In genomic region chr2:171161425-171162289, GRCh38 we compare ENCODE assay signal across 1 cellular context.
TF ChIP-seq lines count a peak whose summit lies in the region.

No MANE protein-coding gene starts in this region.

TF ChIP-seq in K562, 482 proteins besides CTCF, POLR2A, EP300 and RAD21 (continued from another document):
- peak; percentile 13; the same call in 1 of the 2 replicates for TF ChIP-seq ZBTB2 (IDR thresholded peaks at IDR 0.05)
- TF ChIP-seq KHSRP (IDR thresholded peaks at IDR 0.05): no peak
- TF ChIP-seq NR1H2 (CRISPR knock-in tag; IDR thresholded peaks at IDR 0.05): no peak
- TF ChIP-seq NCOA2 (IDR thresholded peaks at IDR 0.05; ENCODE audit: partially characterized antibody in 2 of 2): peak in 1 of 2 experiments; percentile 32
- no peak for TF ChIP-seq ARID3B (CRISPR knock-in tag; IDR thresholded peaks at IDR 0.05; ENCODE audit: borderline replicate concordance)
- TF ChIP-seq FOXM1 (IDR thresholded peaks at IDR 0.05; ENCODE audit: low read depth): no peak
- no peak for TF ChIP-seq FOXM1 (CRISPR knock-in tag; IDR thresholded peaks at IDR 0.05; ENCODE audit: low read depth)
- TF ChIP-seq BRF1 (IDR thresholded peaks at IDR 0.05; ENCODE audit: borderline replicate concordance, extremely low read depth, insufficient read length): no peak
- TF ChIP-seq TFAP4 (CRISPR knock-in tag; IDR thresholded peaks at IDR 0.05; ENCODE audit: borderline replicate concordance): no peak
- TF ChIP-seq THAP7 (CRISPR knock-in tag; IDR thresholded peaks at IDR 0.05): no peak
- no peak for TF ChIP-seq PRPF4 (IDR thresholded peaks at IDR 0.05; ENCODE audit: insufficient read depth, low read depth, low read length, poor library complexity, severe bottlenecking)
- peak; percentile 77 for TF ChIP-seq MIER1 (IDR thresholded peaks at IDR 0.05; ENCODE audit: low read depth)
- no peak for TF ChIP-seq TAF1 (IDR thresholded peaks at IDR 0.05; ENCODE audit: control insufficient read depth, extremely low read depth, insufficient read depth, low read length, severe bottlenecking)
- peak; percentile 57; the same call in 1 of the 2 replicates for TF ChIP-seq TEAD4 (IDR thresholded peaks at IDR 0.05; ENCODE audit: low read length)
- no peak for TF ChIP-seq TEAD4 (CRISPR knock-in tag; IDR thresholded peaks at IDR 0.05; ENCODE audit: borderline replicate concordance)
- no peak for TF ChIP-seq FOXK1 (CRISPR knock-in tag; IDR thresholded peaks at IDR 0.05; ENCODE audit: borderline replicate concordance)
- no peak for TF ChIP-seq SIRT6 (IDR thresholded peaks at IDR 0.05; ENCODE audit: low read depth, low read length)
- TF ChIP-seq ZHX1 (conservative IDR thresholded peaks at IDR 0.05; ENCODE audit: low read length): no peak
- 0 out of 2 replicates have a peak, but pooled peaks have one; percentile 53 for TF ChIP-seq BACH1 (tag; IDR thresholded peaks at IDR 0.05)
- TF ChIP-seq PML (IDR thresholded peaks at IDR 0.05; ENCODE audit: low read length): no peak
- TF ChIP-seq ZNF277 (CRISPR knock-in tag; IDR thresholded peaks at IDR 0.05; ENCODE audit: borderline replicate concordance): no peak
- 0 out of 4 replicates have a peak, but pooled peaks of 1 of the 2 experiments have one; percentile 1 for TF ChIP-seq MNT (conservative IDR thresholded peaks at IDR 0.05)
- no peak for TF ChIP-seq ZNF253 (CRISPR knock-in tag; conservative IDR thresholded peaks at IDR 0.05)
- TF ChIP-seq HMG20A (CRISPR knock-in tag; conservative IDR thresholded peaks at IDR 0.05): no peak
- no peak for TF ChIP-seq BDP1 (IDR thresholded peaks at IDR 0.05; ENCODE audit: insufficient read depth, insufficient read length)
- no peak for TF ChIP-seq ZNF695 (CRISPR knock-in tag; IDR thresholded peaks at IDR 0.05)
- TF ChIP-seq SMAD2 (IDR thresholded peaks at IDR 0.05; ENCODE audit: low read depth, low read length): no peak
- no peak for TF ChIP-seq NFIX (CRISPR knock-in tag; IDR thresholded peaks at IDR 0.05; ENCODE audit: low read depth)
- TF ChIP-seq HMGXB4 (CRISPR knock-in tag; IDR thresholded peaks at IDR 0.05): no peak
- no peak for TF ChIP-seq POLR2G (IDR thresholded peaks at IDR 0.05; ENCODE audit: low read depth, low read length)
- peak; percentile 50 for TF ChIP-seq NBN (IDR thresholded peaks at IDR 0.05; ENCODE audit: low read depth)
- TF ChIP-seq SREBF1 (IDR thresholded peaks at IDR 0.05; ENCODE audit: borderline replicate concordance, low read depth, low read length): no peak
- TF ChIP-seq ZBTB8A (IDR thresholded peaks at IDR 0.05; ENCODE audit: partially characterized antibody): no peak
- no peak for TF ChIP-seq NR2F6 (CRISPR knock-in tag; IDR thresholded peaks at IDR 0.05)
- peak; percentile 58 for TF ChIP-seq BRD9 (IDR thresholded peaks at IDR 0.05; ENCODE audit: low read depth, partially characterized antibody)
- TF ChIP-seq ARID3A (IDR thresholded peaks at IDR 0.05; ENCODE audit: borderline replicate concordance, low read depth, low read length): no peak
